ENCODE assay signal across 1 cellular context in the genomic region with DNA sequence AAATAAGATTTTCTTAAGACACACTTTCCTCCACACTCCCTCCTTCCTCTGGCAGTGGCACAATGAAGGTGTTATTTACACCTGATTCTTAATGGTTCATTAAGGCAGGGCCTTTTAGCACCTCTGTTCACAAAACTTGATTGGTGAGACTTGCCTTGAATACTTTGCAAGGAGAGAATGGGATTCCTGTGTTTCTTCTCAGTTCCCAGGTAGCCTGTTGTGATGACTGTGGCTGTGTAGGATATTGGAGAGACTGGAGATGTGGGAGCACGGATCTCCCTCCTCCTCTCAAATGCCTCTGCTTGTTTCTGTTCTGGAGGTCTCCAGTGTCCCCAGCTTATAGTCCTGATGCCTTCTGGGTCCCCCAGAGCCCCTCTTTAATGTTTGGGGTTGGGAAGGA.
TF ChIP-seq lines count a peak whose summit lies in the region.

No MANE protein-coding gene starts in this region.

TF ChIP-seq in WTC11, 78 proteins besides CTCF, POLR2A, EP300 and RAD21 (continued from another document):
- TF ChIP-seq, protein P1, sequence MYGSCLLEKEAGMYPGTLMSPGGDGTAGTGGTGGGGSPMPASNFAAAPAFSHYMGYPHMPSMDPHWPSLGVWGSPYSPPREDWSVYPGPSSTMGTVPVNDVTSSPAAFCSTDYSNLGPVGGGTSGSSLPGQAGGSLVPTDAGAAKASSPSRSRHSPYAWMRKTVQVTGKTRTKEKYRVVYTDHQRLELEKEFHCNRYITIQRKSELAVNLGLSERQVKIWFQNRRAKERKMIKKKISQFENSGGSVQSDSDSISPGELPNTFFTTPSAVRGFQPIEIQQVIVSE (CRISPR knock-in tag; IDR thresholded peaks at IDR 0.05; ENCODE audit: borderline replicate concordance): no peak
- TF ChIP-seq SMAD4 (CRISPR knock-in tag; IDR thresholded peaks at IDR 0.05) (no peak), ZNF396 (CRISPR knock-in tag; IDR thresholded peaks at IDR 0.05; ENCODE audit: borderline replicate concordance) (no peak)
- TF ChIP-seq, protein P2, sequence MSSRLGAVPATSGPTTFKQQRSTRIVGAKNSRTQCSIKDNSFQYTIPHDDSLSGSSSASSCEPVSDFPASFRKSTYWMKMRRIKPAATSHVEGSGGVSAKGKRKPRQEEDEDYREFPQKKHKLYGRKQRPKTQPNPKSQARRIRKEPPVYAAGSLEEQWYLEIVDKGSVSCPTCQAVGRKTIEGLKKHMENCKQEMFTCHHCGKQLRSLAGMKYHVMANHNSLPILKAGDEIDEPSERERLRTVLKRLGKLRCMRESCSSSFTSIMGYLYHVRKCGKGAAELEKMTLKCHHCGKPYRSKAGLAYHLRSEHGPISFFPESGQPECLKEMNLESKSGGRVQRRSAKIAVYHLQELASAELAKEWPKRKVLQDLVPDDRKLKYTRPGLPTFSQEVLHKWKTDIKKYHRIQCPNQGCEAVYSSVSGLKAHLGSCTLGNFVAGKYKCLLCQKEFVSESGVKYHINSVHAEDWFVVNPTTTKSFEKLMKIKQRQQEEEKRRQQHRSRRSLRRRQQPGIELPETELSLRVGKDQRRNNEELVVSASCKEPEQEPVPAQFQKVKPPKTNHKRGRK (CRISPR knock-in tag; IDR thresholded peaks at IDR 0.05; ENCODE audit: borderline replicate concordance): no peak
- TF ChIP-seq, protein P3, sequence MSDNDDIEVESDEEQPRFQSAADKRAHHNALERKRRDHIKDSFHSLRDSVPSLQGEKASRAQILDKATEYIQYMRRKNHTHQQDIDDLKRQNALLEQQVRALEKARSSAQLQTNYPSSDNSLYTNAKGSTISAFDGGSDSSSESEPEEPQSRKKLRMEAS (CRISPR knock-in tag; IDR thresholded peaks at IDR 0.05): no peak
